In genomic region chr10:128375171-128375570, GRCh38 we compare ENCODE assay signal across 17 cellular contexts.
"Had no signal": no experiment of that assay in that cellular context is flagged by ENCODE, and none has a peak within 500 bp of the region (broad histone marks: within the 10 kb centered on the region; RNA-seq: fewer than 3 reads in every experiment).

No MANE protein-coding gene starts in this region.

- DNase-seq: dermis blood vessel endothelial cell; dorsolateral prefrontal cortex; effector CD4-positive, alpha-beta T cell; effector memory CD4-positive, alpha-beta T cell; foreskin keratinocyte; heart left ventricle; hippocampal formation; left colon; left lung; left ventricle myocardium superior; lower lobe of right lung; mesenchymal stem cell; mucosa of descending colon had no signal

- H3K27me3 ChIP-seq: foreskin keratinocyte had no signal

- H3K27ac ChIP-seq: coronary artery, dorsolateral prefrontal cortex, esophagus muscularis mucosa, foreskin keratinocyte, gastroesophageal sphincter, heart left ventricle, left lung, lower lobe of right lung had no signal

- H3K9me3 Mint-ChIP-seq: mesothelial cell of epicardium had no signal

- H3K4me1 ChIP-seq: esophagus muscularis mucosa, foreskin keratinocyte, gastroesophageal sphincter, heart left ventricle, left lung, lower lobe of right lung had no signal

- ATAC-seq: foreskin keratinocyte, gastroesophageal sphincter, heart left ventricle, left colon, left lung, left ventricle myocardium superior, lower lobe of right lung, mucosa of descending colon had no signal

- H3K36me3 ChIP-seq: esophagus muscularis mucosa, gastroesophageal sphincter, heart left ventricle, left lung, lower lobe of right lung had no signal

- H3K4me1 Mint-ChIP-seq: mesothelial cell of epicardium had no signal

- H3K4me3 ChIP-seq: coronary artery, dorsolateral prefrontal cortex, esophagus muscularis mucosa, gastroesophageal sphincter, heart left ventricle, left lung, lower lobe of right lung, mucosa of descending colon had no signal

- H3K36me3 Mint-ChIP-seq: mesothelial cell of epicardium had no signal

- H3K27ac Mint-ChIP-seq: mesothelial cell of epicardium had no signal

- H3K9me3 ChIP-seq: esophagus muscularis mucosa, gastroesophageal sphincter, heart left ventricle, left lung, lower lobe of right lung, mucosa of descending colon had no signal

- H3K4me3 Mint-ChIP-seq: mesothelial cell of epicardium had no signal
